1 cellular context compared by ENCODE assay signal in the genomic region with DNA sequence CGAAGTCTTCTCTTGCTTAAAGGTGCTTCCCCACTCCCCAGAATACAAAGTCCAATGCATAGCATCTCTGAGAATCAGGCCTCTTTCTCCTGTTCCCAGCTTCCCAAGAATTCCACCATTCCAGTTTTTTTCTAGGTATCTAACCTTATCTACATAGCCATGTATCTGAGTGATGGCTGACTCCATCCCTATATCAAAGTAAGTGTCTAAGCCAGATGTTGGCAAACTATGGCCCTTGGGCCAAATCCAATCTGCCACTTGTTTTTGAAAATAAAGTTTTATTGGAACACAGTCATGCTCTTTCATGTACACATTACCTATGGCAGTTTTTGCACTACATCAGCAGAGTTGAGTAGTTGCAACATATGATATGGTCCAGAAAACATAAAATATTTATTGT.
TF ChIP-seq lines count a peak whose summit lies in the region.

No MANE protein-coding gene starts in this region.

TF ChIP-seq in GM12878, 131 proteins besides CTCF, POLR2A, EP300 and RAD21 (continued from another document):
- TF ChIP-seq, protein P1, sequence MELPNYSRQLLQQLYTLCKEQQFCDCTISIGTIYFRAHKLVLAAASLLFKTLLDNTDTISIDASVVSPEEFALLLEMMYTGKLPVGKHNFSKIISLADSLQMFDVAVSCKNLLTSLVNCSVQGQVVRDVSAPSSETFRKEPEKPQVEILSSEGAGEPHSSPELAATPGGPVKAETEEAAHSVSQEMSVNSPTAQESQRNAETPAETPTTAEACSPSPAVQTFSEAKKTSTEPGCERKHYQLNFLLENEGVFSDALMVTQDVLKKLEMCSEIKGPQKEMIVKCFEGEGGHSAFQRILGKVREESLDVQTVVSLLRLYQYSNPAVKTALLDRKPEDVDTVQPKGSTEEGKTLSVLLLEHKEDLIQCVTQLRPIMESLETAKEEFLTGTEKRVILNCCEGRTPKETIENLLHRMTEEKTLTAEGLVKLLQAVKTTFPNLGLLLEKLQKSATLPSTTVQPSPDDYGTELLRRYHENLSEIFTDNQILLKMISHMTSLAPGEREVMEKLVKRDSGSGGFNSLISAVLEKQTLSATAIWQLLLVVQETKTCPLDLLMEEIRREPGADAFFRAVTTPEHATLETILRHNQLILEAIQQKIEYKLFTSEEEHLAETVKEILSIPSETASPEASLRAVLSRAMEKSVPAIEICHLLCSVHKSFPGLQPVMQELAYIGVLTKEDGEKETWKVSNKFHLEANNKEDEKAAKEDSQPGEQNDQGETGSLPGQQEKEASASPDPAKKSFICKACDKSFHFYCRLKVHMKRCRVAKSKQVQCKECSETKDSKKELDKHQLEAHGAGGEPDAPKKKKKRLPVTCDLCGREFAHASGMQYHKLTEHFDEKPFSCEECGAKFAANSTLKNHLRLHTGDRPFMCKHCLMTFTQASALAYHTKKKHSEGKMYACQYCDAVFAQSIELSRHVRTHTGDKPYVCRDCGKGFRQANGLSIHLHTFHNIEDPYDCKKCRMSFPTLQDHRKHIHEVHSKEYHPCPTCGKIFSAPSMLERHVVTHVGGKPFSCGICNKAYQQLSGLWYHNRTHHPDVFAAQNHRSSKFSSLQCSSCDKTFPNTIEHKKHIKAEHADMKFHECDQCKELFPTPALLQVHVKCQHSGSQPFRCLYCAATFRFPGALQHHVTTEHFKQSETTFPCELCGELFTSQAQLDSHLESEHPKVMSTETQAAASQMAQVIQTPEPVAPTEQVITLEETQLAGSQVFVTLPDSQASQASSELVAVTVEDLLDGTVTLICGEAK (IDR thresholded peaks at IDR 0.05; ENCODE audit: borderline replicate concordance) = peak; percentile 82
- TF ChIP-seq ZNF217 (IDR thresholded peaks at IDR 0.05) = no peak
- TF ChIP-seq WRNIP1 (IDR thresholded peaks at IDR 0.05; ENCODE audit: borderline replicate concordance, low read depth, low read length) = no peak
